ENCODE assay signal across 7 cellular contexts in the genomic region with DNA sequence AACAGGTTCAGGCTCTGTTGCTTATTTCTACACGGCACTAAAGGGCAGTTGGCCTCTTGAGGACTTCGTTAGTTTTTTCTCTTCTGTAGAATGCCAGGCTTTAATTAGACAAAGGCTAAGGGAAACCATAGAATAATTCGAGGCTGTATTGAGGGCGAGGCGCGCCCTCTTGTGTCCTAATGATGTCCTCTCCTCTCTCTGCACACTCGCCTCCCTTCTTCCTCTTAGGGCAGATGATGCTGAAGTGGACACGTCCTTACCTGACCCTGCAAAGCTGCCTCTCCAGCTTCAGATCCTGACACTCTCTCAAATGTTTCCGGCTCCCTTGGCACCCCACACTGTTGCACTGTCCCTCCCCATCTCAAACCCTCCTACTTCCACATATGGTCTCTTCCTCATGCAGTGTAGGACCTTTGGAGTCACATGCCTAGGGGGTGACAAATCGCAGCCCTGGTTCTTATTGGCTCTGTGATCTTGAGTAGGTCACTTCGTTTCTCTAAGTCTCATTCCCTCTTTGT. TPM values are rescaled to one million over a fixed set of nuclear protein-coding genes. Genes with fewer than 3 reads are reported as not detected.
DNase-seq lines count a peak whose midpoint lies in the region; ATAC-seq and TF ChIP-seq lines count a peak whose summit lies in the region.

No MANE protein-coding gene starts in this region.

- no peak overlapping the region for H3K14ac ChIP-seq in neuronal stem cell (ENCODE audit: low read length)

- H3K27me3 ChIP-seq in PC-9 (ENCODE audit: insufficient read depth, low read depth) (no peaks in the 10 kb centered on the region), neuronal stem cell (ENCODE audit: control insufficient read depth in 3 of 3, insufficient read depth in 3 of 3, low read depth in 1 of 3, low read length in 3 of 3) (no peaks in the 10 kb centered on the region), suprapubic skin (no peaks in the 10 kb centered on the region)

- no peak overlapping the region for H2AFZ ChIP-seq in PC-9
- H2AFZ ChIP-seq in neuronal stem cell (ENCODE audit: low read length), result peak overlapping the region; percentile 92

- no peaks in the 10 kb centered on the region for H4K20me1 ChIP-seq in PC-9 (ENCODE audit: insufficient read depth)

- H3K9me3 ChIP-seq in PC-9 (ENCODE audit: insufficient read depth, low read depth) (no peaks in the 10 kb centered on the region), neuronal stem cell (replicated peaks in 1 of 2; ENCODE audit: control insufficient read depth in 2 of 2, insufficient read depth in 1 of 2, low read depth in 1 of 2, low read length in 2 of 2) (no peaks in the 10 kb centered on the region), suprapubic skin (no peaks in the 10 kb centered on the region)

- peak; percentile 75 for TF ChIP-seq CTCF in GM12874 (IDR thresholded peaks at IDR 0.05; ENCODE audit: insufficient read depth, low read depth, low read length)
- TF ChIP-seq CTCF in PC-9 (conservative IDR thresholded peaks at IDR 0.05), result peak; percentile 83
- TF ChIP-seq CTCF in suprapubic skin (IDR thresholded peaks at IDR 0.05), result peak; percentile 53 to 85

- POLR2A ChIA-PET in PC-9 (lab: Charles Lee; ENCODE audit: unreplicated experiment), result no interaction called here

- H2BK120ac ChIP-seq in neuronal stem cell (ENCODE audit: low read depth, low read length), result no peak overlapping the region

- H3K27ac Mint-ChIP-seq in activated T-helper 17 cell treated with anti-CD3 and anti-CD28 coated beads, Interleukin-2, amount 50 U/mL, for 72 hours, result no peak overlapping the region

- H3K4me1 ChIP-seq in PC-9 (replicated peaks; ENCODE audit: insufficient read depth) (peaks cover 10% of the 10 kb centered on the region), neuronal stem cell (ENCODE audit: control insufficient read depth in 2 of 2, insufficient read depth in 1 of 2, low read depth in 1 of 2, low read length in 2 of 2) (peaks cover 8 to 25% of the 10 kb centered on the region in 2 donors), suprapubic skin (peaks cover 36% of the 10 kb centered on the region)

- no peaks in the 10 kb centered on the region for H3K79me1 ChIP-seq in neuronal stem cell (ENCODE audit: low read depth, low read length)

- CTCF ChIA-PET in PC-9 (lab: Charles Lee), result interaction anchor here (0.8 to 1.1 kb wide), 2 partner anchors 12 to 537 kb away, joined by 3 read pairs; no protein-coding TSS in a partner anchor

- H3F3A ChIP-seq in PC-9 (ENCODE audit: insufficient read depth, low read depth), result no peaks in the 10 kb centered on the region

- no peak for TF ChIP-seq EP300 in suprapubic skin (IDR thresholded peaks at IDR 0.05)

- H3K36me3 Mint-ChIP-seq in activated T-helper 17 cell treated with anti-CD3 and anti-CD28 coated beads, Interleukin-2, amount 50 U/mL, for 72 hours (ENCODE audit: low read depth), result no peaks in the 10 kb centered on the region

- DNase-seq in LHCN-M2 (ENCODE audit: low read depth) (peak; percentile 85), PC-9 (peak; percentile 61 to 72), fibroblast of the conjunctiva (ENCODE audit: low read depth) (peak; percentile 69), neuronal stem cell (ENCODE audit: low spot score) (peak; percentile 76), suprapubic skin (ENCODE audit: low spot score in 2 of 2) (peak; percentile 74 to 85)

- H3K9me2 ChIP-seq in PC-9 (ENCODE audit: insufficient read depth), result no peaks in the 10 kb centered on the region

- intact Hi-C loops in PC-9 (cut with micrococcal nuclease; ENCODE audit: unreplicated experiment), result loop anchor here (1.0 to 10.0 kb wide), 8 partner anchors 103 to 596 kb away; a partner anchor contains a TSS

- BruUV-seq in PC-9 (replicated peaks; lab: Mats Ljungman, UMichigan), result no TSS peak

- no peak overlapping the region for H3K4ac ChIP-seq in neuronal stem cell (ENCODE audit: low read length)

- peaks cover 21% of the 10 kb centered on the region for H3K4me1 Mint-ChIP-seq in activated T-helper 17 cell treated with anti-CD3 and anti-CD28 coated beads, Interleukin-2, amount 50 U/mL, for 72 hours

- peak; percentile 57 for ATAC-seq in activated T-helper 17 cell treated with anti-CD3 and anti-CD28 coated beads, Interleukin-2, amount 50 U/mL, for 72 hours (replicated peaks)

- no peaks in the 10 kb centered on the region for H3K9me3 Mint-ChIP-seq in activated T-helper 17 cell treated with anti-CD3 and anti-CD28 coated beads, Interleukin-2, amount 50 U/mL, for 72 hours

- no peak for TF ChIP-seq POLR2A in suprapubic skin (IDR thresholded peaks at IDR 0.05)

- no peak overlapping the region for H2BK12ac ChIP-seq in neuronal stem cell (ENCODE audit: low read length)

- no peak overlapping the region for H3K23ac ChIP-seq in neuronal stem cell (ENCODE audit: low read depth, low read length, poor library complexity)

- no peak overlapping the region for H2AK5ac ChIP-seq in neuronal stem cell (ENCODE audit: low read depth, low read length)

- no peak overlapping the region for H3K27ac ChIP-seq in PC-9
- H3K27ac ChIP-seq in neuronal stem cell (replicated peaks; ENCODE audit: low read length), result no peak overlapping the region
- peak overlapping the region; percentile 8 for H3K27ac ChIP-seq in suprapubic skin

- no peak overlapping the region for H2BK5ac ChIP-seq in neuronal stem cell (ENCODE audit: low read length)

- H3K4me2 ChIP-seq in PC-9 (peak overlapping the region; percentile 0; the same call in 1 of the 2 replicates), neuronal stem cell (ENCODE audit: insufficient read depth, low read length, poor library complexity, severe bottlenecking) (no peak overlapping the region)

- no peaks in the 10 kb centered on the region for H3K36me3 ChIP-seq in PC-9 (ENCODE audit: low read depth)
- no peaks in the 10 kb centered on the region for H3K36me3 ChIP-seq in neuronal stem cell (replicated peaks in 1 of 2; ENCODE audit: control insufficient read depth in 2 of 2, insufficient read depth in 2 of 2, low read length in 2 of 2)
- H3K36me3 ChIP-seq in suprapubic skin, result no peaks in the 10 kb centered on the region

- H3K4me3 Mint-ChIP-seq in activated T-helper 17 cell treated with anti-CD3 and anti-CD28 coated beads, Interleukin-2, amount 50 U/mL, for 72 hours, result peak overlapping the region; percentile 40

- H4K91ac ChIP-seq in neuronal stem cell (ENCODE audit: low read depth, low read length, poor library complexity), result no peak overlapping the region

- no peak overlapping the region for H3K18ac ChIP-seq in neuronal stem cell (ENCODE audit: low read length)

- peaks cover 11% of the 10 kb centered on the region; the same call in 1 of the 2 replicates for H3K79me2 ChIP-seq in PC-9 (ENCODE audit: low read depth)

- no peak overlapping the region for H2BK15ac ChIP-seq in neuronal stem cell (ENCODE audit: low read length)

- H3K9ac ChIP-seq in neuronal stem cell (ENCODE audit: low read depth, low read length, poor library complexity), result no peak overlapping the region

- no peaks in the 10 kb centered on the region for H3K27me3 Mint-ChIP-seq in activated T-helper 17 cell treated with anti-CD3 and anti-CD28 coated beads, Interleukin-2, amount 50 U/mL, for 72 hours

- H4K8ac ChIP-seq in neuronal stem cell (ENCODE audit: low read depth, low read length), result no peak overlapping the region

- WGBS in neuronal stem cell (ENCODE audit: extremely low coverage in 2 of 2, insufficient read length in 2 of 2, insufficient replicate concordance in 1 of 2), 2 donors, result no CpG with 5 or more reads among the region's 11 CpGs
- WGBS in suprapubic skin, result 3% methylated on average over 11 of the region's 11 CpGs

- H3K4me3 ChIP-seq in PC-9 (no peak overlapping the region), neuronal stem cell (ENCODE audit: low read length in 2 of 2) (no peak overlapping the region), suprapubic skin (no peak overlapping the region)

RNA-seq across cellular contexts. Expression of a gene that starts 1.9 kb away (rescaled TPM):
- 8.0 and 9.0 TPM in 2 replicates for total RNA-seq in LHCN-M2 (2014; rRNA removed)
- polyA plus RNA-seq in LHCN-M2 (2012), result 2.0 TPM
- 6.0 and 6.4 TPM in 2 replicates for total RNA-seq in PC-9 (2021)
- 1 to 10 TPM; 4.1 to 5.8 TPM for total RNA-seq in activated T-helper 17 cell treated with anti-CD3 and anti-CD28 coated beads, Interleukin-2, amount 50 U/mL, for 72 hours
- polyA plus RNA-seq in neuronal stem cell (2013, experiment 1 of 2), result 2.1 TPM
- polyA plus RNA-seq in neuronal stem cell (2013, experiment 2 of 2), result 2.0 TPM
- 1 to 10 TPM; 1.4 to 7.0 (median 3.2) TPM for total RNA-seq in suprapubic skin

RNA-seq across cellular contexts. Expression of a gene that starts 39.7 kb away (rescaled TPM):
- total RNA-seq in LHCN-M2 (2014; rRNA removed) (245 and 251 TPM in 2 replicates), PC-9 (2021) (45.4 and 48.1 TPM in 2 replicates), suprapubic skin (10 to 100 TPM; 77.8 to 81.3 (median 79.5) TPM)
- polyA plus RNA-seq in LHCN-M2 (2012), result 112 TPM
- total RNA-seq in activated T-helper 17 cell treated with anti-CD3 and anti-CD28 coated beads, Interleukin-2, amount 50 U/mL, for 72 hours, result 10 to 100 TPM; 21.4 to 27.3 TPM
- 128 TPM for polyA plus RNA-seq in neuronal stem cell (2013, experiment 1 of 2)
- polyA plus RNA-seq in neuronal stem cell (2013, experiment 2 of 2), result 124 TPM
